ENCODE assay signal across 14 cellular contexts in genomic region chr1:231935856-231936255, GRCh38.
"Had no signal": no experiment of that assay in that cellular context is flagged by ENCODE, and none has a peak within 500 bp of the region (broad histone marks: within the 10 kb centered on the region; RNA-seq: fewer than 3 reads in every experiment).

No MANE protein-coding gene starts in this region.

- H3K27ac Mint-ChIP-seq: activated CD8-positive, alpha-beta memory T cell treated with anti-CD3 and anti-CD28 coated beads, Interleukin-2, amount 10 ng/mL, durations not matched to agents 7 days and 5 days; activated naive CD8-positive, alpha-beta T cell; dendritic cell treated with granulocyte-macrophage colony-stimulating factor and Interleukin-4, amounts not matched to agents 40 ng/mL and 50 ng/mL, for 4 days; stimulated activated naive B cell treated with anti-CD40 and anti-IgM and Interleukin-4, amounts not matched to agents 10 μg/mL and 1 μg/mL and 100 μg/mL, for 72 hours had no signal

- H3K4me3 ChIP-seq: tibial nerve, vagina had no signal

- H3K9me3 Mint-ChIP-seq: activated T-cell treated with anti-CD3 and anti-CD28 coated beads, Interleukin-2, amount 50 U/mL, for 4 hours; dendritic cell treated with granulocyte-macrophage colony-stimulating factor and Interleukin-4, amounts not matched to agents 40 ng/mL and 50 ng/mL, for 4 days; effector memory CD8-positive, alpha-beta T cell had no signal

- H3K4me1 Mint-ChIP-seq: activated CD8-positive, alpha-beta memory T cell treated with anti-CD3 and anti-CD28 coated beads, Interleukin-2, amount 10 ng/mL, durations not matched to agents 7 days and 5 days; stimulated activated naive B cell treated with anti-CD40 and anti-IgM and Interleukin-4, amounts not matched to agents 10 μg/mL and 1 μg/mL and 100 μg/mL, for 72 hours had no signal

- DNase-seq: activated CD8-positive, alpha-beta memory T cell treated with anti-CD3 and anti-CD28 coated beads, Interleukin-2, amount 10 ng/mL, durations not matched to agents 7 days and 5 days; activated effector memory CD4-positive, alpha-beta T cell treated with anti-CD3 and anti-CD28 coated beads, Interleukin-2, amount 50 U/mL, for 16 hours; activated T-cell treated with anti-CD3 and anti-CD28 coated beads, Interleukin-2, amount 50 U/mL, for 4 hours; cerebellar nuclear complex; effector memory CD8-positive, alpha-beta T cell; hippocampal formation; posterior cingulate gyrus; right cardiac atrium; stimulated activated naive B cell treated with anti-CD40 and anti-IgM and Interleukin-4, amounts not matched to agents 10 μg/mL and 1 μg/mL and 100 μg/mL, for 72 hours had no signal

- H3K9me3 ChIP-seq: neutrophil, vagina had no signal

- H3K27me3 Mint-ChIP-seq: activated CD8-positive, alpha-beta memory T cell treated with anti-CD3 and anti-CD28 coated beads, Interleukin-2, amount 10 ng/mL, durations not matched to agents 7 days and 5 days; activated naive CD8-positive, alpha-beta T cell; dendritic cell treated with granulocyte-macrophage colony-stimulating factor and Interleukin-4, amounts not matched to agents 40 ng/mL and 50 ng/mL, for 4 days; stimulated activated naive B cell treated with anti-CD40 and anti-IgM and Interleukin-4, amounts not matched to agents 10 μg/mL and 1 μg/mL and 100 μg/mL, for 72 hours had no signal

- H3K4me3 Mint-ChIP-seq: activated CD8-positive, alpha-beta memory T cell treated with anti-CD3 and anti-CD28 coated beads, Interleukin-2, amount 10 ng/mL, durations not matched to agents 7 days and 5 days; activated naive CD8-positive, alpha-beta T cell; activated T-cell treated with anti-CD3 and anti-CD28 coated beads, Interleukin-2, amount 50 U/mL, for 4 hours; dendritic cell treated with granulocyte-macrophage colony-stimulating factor and Interleukin-4, amounts not matched to agents 40 ng/mL and 50 ng/mL, for 4 days; effector memory CD8-positive, alpha-beta T cell; stimulated activated naive B cell treated with anti-CD40 and anti-IgM and Interleukin-4, amounts not matched to agents 10 μg/mL and 1 μg/mL and 100 μg/mL, for 72 hours had no signal

- H3K27ac ChIP-seq: neutrophil, vagina had no signal

- H3K36me3 ChIP-seq: neutrophil, tibial nerve, vagina had no signal

- H3K27me3 ChIP-seq: neutrophil, tibial nerve, vagina had no signal
